ENCODE assay signal across 1 cellular context in the genomic region with DNA sequence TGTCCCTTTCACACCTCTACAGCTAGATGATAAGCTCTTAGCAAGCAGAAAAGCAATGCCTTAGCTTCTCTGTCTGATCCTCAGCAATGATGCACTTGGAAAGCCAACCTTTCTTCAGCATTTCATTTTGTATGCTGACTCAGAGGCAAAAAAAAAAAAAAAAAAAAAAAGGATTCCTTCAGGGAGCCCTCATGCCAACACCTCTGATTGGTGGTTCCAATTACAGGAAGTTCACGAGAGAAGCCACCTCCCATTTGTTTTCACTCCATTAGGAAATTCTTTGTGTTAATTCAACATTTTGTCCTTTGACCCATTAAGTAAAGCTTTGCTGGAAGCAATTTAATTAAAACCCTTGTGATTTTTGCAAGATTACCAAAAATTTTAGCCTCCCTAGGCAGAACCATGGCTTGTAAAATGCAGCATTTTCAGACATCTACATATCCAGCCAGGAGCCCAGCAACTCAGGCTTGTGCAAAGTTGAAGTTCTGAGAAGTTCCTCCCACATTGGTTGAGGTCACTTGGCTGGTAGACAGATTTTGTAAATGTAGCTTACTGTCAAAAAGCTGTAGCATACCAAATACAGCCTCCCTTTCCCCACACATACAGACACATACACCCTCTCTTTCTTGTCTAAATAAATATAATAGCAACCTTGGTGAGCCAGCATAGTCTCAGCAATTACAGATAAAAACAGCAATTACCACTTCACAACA.
TF ChIP-seq lines count a peak whose summit lies in the region.

No MANE protein-coding gene starts in this region.

TF ChIP-seq in IMR-90, 13 proteins besides CTCF, POLR2A, EP300 and RAD21:
- TF ChIP-seq MAFK (IDR thresholded peaks at IDR 0.05; ENCODE audit: low read depth, low read length) (no peak), SMC3 (IDR thresholded peaks at IDR 0.05; ENCODE audit: low read depth, low read length) (no peak)
